Comparison of ENCODE assay signal across 19 cellular contexts in genomic region chr4:126267689-126268088, GRCh38.
A peak's percentile ranks its signal among the peaks of the same experiment; 100 is the strongest.
DNase-seq lines count a peak whose midpoint lies in the region; ATAC-seq and TF ChIP-seq lines count a peak whose summit lies in the region.
"Had no signal": no experiment of that assay in that cellular context is flagged by ENCODE, and none has a peak within 500 bp of the region (broad histone marks: within the 10 kb centered on the region; RNA-seq: fewer than 3 reads in every experiment).

No MANE protein-coding gene starts in this region.

- H3K27me3 Mint-ChIP-seq in progenitor cell of endocrine pancreas = no peaks in the 10 kb centered on the region
- H3K27me3 Mint-ChIP-seq: activated naive CD8-positive, alpha-beta T cell treated with anti-CD3 and anti-CD28 coated beads, Interleukin-2, amount 10 ng/mL, durations not matched to agents 7 days and 5 days; dendritic cell treated with granulocyte-macrophage colony-stimulating factor and Interleukin-4, amounts not matched to agents 40 ng/mL and 50 ng/mL, for 4 days; stimulated activated naive CD8-positive, alpha-beta T cell treated with anti-CD3 and anti-CD28 coated beads, Interleukin-15, Interleukin-2, amounts not matched to agents 100 ng/mL and 50 ng/mL, for 24 hours; T-helper 17 cell had no signal

- no peaks in the 10 kb centered on the region for H3K9me3 Mint-ChIP-seq in progenitor cell of endocrine pancreas (ENCODE audit: low read depth)

- no peak for ATAC-seq in HG03432 (IDR thresholded peaks at IDR 0.05; ENCODE audit: unreplicated experiment)
- ATAC-seq: K562, natural killer cell, Panc1, T-helper 17 cell had no signal

- no peak overlapping the region for H3K4me3 Mint-ChIP-seq in progenitor cell of endocrine pancreas (ENCODE audit: low read depth)
- H3K4me3 Mint-ChIP-seq: activated naive CD8-positive, alpha-beta T cell treated with anti-CD3 and anti-CD28 coated beads, Interleukin-2, amount 10 ng/mL, durations not matched to agents 7 days and 5 days; dendritic cell treated with granulocyte-macrophage colony-stimulating factor and Interleukin-4, amounts not matched to agents 40 ng/mL and 50 ng/mL, for 4 days; mesothelial cell of epicardium; natural killer cell; stimulated activated naive CD8-positive, alpha-beta T cell treated with anti-CD3 and anti-CD28 coated beads, Interleukin-15, Interleukin-2, amounts not matched to agents 100 ng/mL and 50 ng/mL, for 24 hours; T-helper 17 cell had no signal

- TF ChIP-seq CTCF in progenitor cell of endocrine pancreas (IDR thresholded peaks at IDR 0.05; ENCODE audit: unreplicated experiment) = no peak

- DNase-seq in GM04504 (ENCODE audit: low read depth) = peak; percentile 45
- DNase-seq in astrocyte of the hippocampus (ENCODE audit: low read depth, low spot score) = peak; percentile 22
- DNase-seq in fibroblast of the conjunctiva (ENCODE audit: low read depth) = peak; percentile 10
- no peak for DNase-seq in progenitor cell of endocrine pancreas (ENCODE audit: low spot score, unreplicated experiment)
- no peak for DNase-seq in NCI-H526 treated with DMSO at 0.1 percent for 48 hours (lab: John Stamatoyannopoulos, UW)
- no peak for DNase-seq in NK-92 treated with Interleukin-12 subunit alpha and Interleukin-12 subunit beta, amount 100 ng/mL, for 24 hours (lab: John Stamatoyannopoulos, UW)
- DNase-seq: activated CD4-positive, alpha-beta T cell treated with anti-CD3 and anti-CD28 coated beads, Interleukin-2, amount 50 U/mL, for 1 hour; activated CD8-positive, alpha-beta memory T cell treated with anti-CD3 and anti-CD28 coated beads, Interleukin-2, amount 50 U/mL, for 48 hours; activated naive CD8-positive, alpha-beta T cell treated with anti-CD3 and anti-CD28 coated beads, Interleukin-2, amount 10 ng/mL, durations not matched to agents 7 days and 5 days; Calu3; natural killer cell; NCI-H1930; T-helper 17 cell had no signal

- no peaks in the 10 kb centered on the region for H3K4me1 Mint-ChIP-seq in progenitor cell of endocrine pancreas (ENCODE audit: low read depth)
- H3K4me1 Mint-ChIP-seq: activated naive CD8-positive, alpha-beta T cell treated with anti-CD3 and anti-CD28 coated beads, Interleukin-2, amount 10 ng/mL, durations not matched to agents 7 days and 5 days; natural killer cell; T-helper 17 cell had no signal

- H3K27ac Mint-ChIP-seq in progenitor cell of endocrine pancreas = no peak overlapping the region
- H3K27ac Mint-ChIP-seq: activated naive CD8-positive, alpha-beta T cell treated with anti-CD3 and anti-CD28 coated beads, Interleukin-2, amount 10 ng/mL, durations not matched to agents 7 days and 5 days; dendritic cell treated with granulocyte-macrophage colony-stimulating factor and Interleukin-4, amounts not matched to agents 40 ng/mL and 50 ng/mL, for 4 days; mesothelial cell of epicardium; natural killer cell; stimulated activated naive CD8-positive, alpha-beta T cell treated with anti-CD3 and anti-CD28 coated beads, Interleukin-15, Interleukin-2, amounts not matched to agents 100 ng/mL and 50 ng/mL, for 24 hours; T-helper 17 cell had no signal

- no peaks in the 10 kb centered on the region for H3K36me3 Mint-ChIP-seq in progenitor cell of endocrine pancreas (ENCODE audit: insufficient read depth)
- H3K36me3 Mint-ChIP-seq: activated naive CD8-positive, alpha-beta T cell treated with anti-CD3 and anti-CD28 coated beads, Interleukin-2, amount 10 ng/mL, durations not matched to agents 7 days and 5 days; mesothelial cell of epicardium; natural killer cell had no signal

Comparison
In these comparisons a context has a peak if more than half of its experiments do, and no peak if none do; other contexts are left out.
1. DNase-seq: peak in GM04504 (single experiment), astrocyte of the hippocampus (single experiment) and fibroblast of the conjunctiva (single experiment); none in progenitor cell of endocrine pancreas (single experiment), NCI-H526 treated with DMSO at 0.1 percent for 48 hours (single experiment) and NK-92 treated with Interleukin-12 subunit alpha and Interleukin-12 subunit beta, amount 100 ng/mL, for 24 hours (single experiment).